In genomic region chr17:21376585-21376834, GRCh38 we compare ENCODE assay signal across 12 cellular contexts. TPM values are rescaled to one million over a fixed set of nuclear protein-coding genes. Genes with fewer than 3 reads are reported as not detected.
DNase-seq lines count a peak whose midpoint lies in the region; ATAC-seq, FAIRE-seq and TF ChIP-seq lines count a peak whose summit lies in the region.
"Had no signal": no experiment of that assay in that cellular context is flagged by ENCODE, and none has a peak within 500 bp of the region (broad histone marks: within the 10 kb centered on the region; RNA-seq: fewer than 3 reads in every experiment).

No MANE protein-coding gene starts in this region.

- peak overlapping the region; percentile 78 for H3K4me2 ChIP-seq in astrocyte (ENCODE audit: low read length)

- H3K9me3 ChIP-seq in astrocyte (ENCODE audit: insufficient read depth, low read depth, low read length) (no peaks in the 10 kb centered on the region), iPS DF 6.9 (ENCODE audit: control insufficient read depth, insufficient read depth, low read length) (no peaks in the 10 kb centered on the region), sigmoid colon (no peaks in the 10 kb centered on the region)

- POLR2A ChIA-PET in BJ (lab: Charles Lee), result no interaction called here

- DNase-seq in BJ (ENCODE audit: low read depth) (no peak), astrocyte (ENCODE audit: low read depth) (no peak), iPS DF 6.9 (ENCODE audit: low read depth, low spot score) (no peak), sigmoid colon (no peak), NCI-H1048 (lab: John Stamatoyannopoulos, UW) (no peak), CD14-positive monocyte (ENCODE audit: low spot score) (no peak), RCC 7860 (ENCODE audit: low spot score) (no peak)
- DNase-seq: activated B cell treated with CpG ODN at 0.5 μM for 24 hours; activated gamma-delta T cell; CD8-positive, alpha-beta memory T cell; stimulated activated CD4-positive, alpha-beta T cell treated with anti-CD3 and anti-CD28 coated beads, Interleukin-2, amount 100 ng/mL, for 48 hours had no signal

- no peak for TF ChIP-seq POLR2A in sigmoid colon (IDR thresholded peaks at IDR 0.05)

- H3K9me3 Mint-ChIP-seq in astrocyte (ENCODE audit: unreplicated experiment) (no peaks in the 10 kb centered on the region), CD14-positive monocyte (peaks cover 0 to 11% (median 0%) of the 10 kb centered on the region in 7 donors)
- H3K9me3 Mint-ChIP-seq: activated B cell treated with CpG ODN at 0.5 μM for 24 hours; CD8-positive, alpha-beta memory T cell had no signal

- FAIRE-seq in astrocyte (lab: Jason Lieb, UNC), result no peak
- FAIRE-seq in RCC 7860 (lab: Jason Lieb, UNC), result no peak

- intact Hi-C loops in sigmoid colon (cut with DNase I) (no loop called here), CD14-positive monocyte (cut with micrococcal nuclease) (no loop called here)

- H3K4me1 ChIP-seq in astrocyte (ENCODE audit: insufficient read depth, low read length) (peaks cover 8% of the 10 kb centered on the region), iPS DF 6.9 (ENCODE audit: control insufficient read depth, insufficient read depth, low read length) (peaks cover 5% of the 10 kb centered on the region), sigmoid colon (peaks cover 0 to 30% (median 28%) of the 10 kb centered on the region in 4 donors)

- H3K27me3 Mint-ChIP-seq in astrocyte (ENCODE audit: low read depth, unreplicated experiment) (peaks cover 58% of the 10 kb centered on the region), CD14-positive monocyte (ENCODE audit: low read depth in 3 of 3) (peaks cover 40 to 47% (median 46%) of the 10 kb centered on the region in 3 donors)

- H3K27ac Mint-ChIP-seq in astrocyte (ENCODE audit: unreplicated experiment), result no peak overlapping the region
- no peak overlapping the region for H3K27ac Mint-ChIP-seq in CD14-positive monocyte
- H3K27ac Mint-ChIP-seq: activated B cell treated with CpG ODN at 0.5 μM for 24 hours; CD8-positive, alpha-beta memory T cell had no signal

- peaks cover 3% of the 10 kb centered on the region for H4K20me1 ChIP-seq in astrocyte (ENCODE audit: insufficient read depth, low read length)

- no peak overlapping the region for H3K9ac ChIP-seq in astrocyte (ENCODE audit: low read length)

- no peaks in the 10 kb centered on the region for H3K4me1 Mint-ChIP-seq in astrocyte (ENCODE audit: low read depth, unreplicated experiment)
- peaks cover 10% of the 10 kb centered on the region for H3K4me1 Mint-ChIP-seq in CD14-positive monocyte

- ATAC-seq in HG02970 (IDR thresholded peaks at IDR 0.05; ENCODE audit: low FRiP score, unreplicated experiment), result no peak

- TF ChIP-seq EP300 in sigmoid colon (IDR thresholded peaks at IDR 0.05), result no peak

- no peaks in the 10 kb centered on the region for H3K79me2 ChIP-seq in astrocyte (ENCODE audit: insufficient read depth, low read length)

- no peaks in the 10 kb centered on the region for H3K36me3 ChIP-seq in BJ (ENCODE audit: control insufficient read depth, insufficient read depth, low read length)
- no peaks in the 10 kb centered on the region for H3K36me3 ChIP-seq in astrocyte (ENCODE audit: insufficient read depth, low read length)
- H3K36me3 ChIP-seq in iPS DF 6.9 (ENCODE audit: control insufficient read depth, insufficient read depth, low read length), result no peaks in the 10 kb centered on the region
- H3K36me3 ChIP-seq in sigmoid colon, result no peaks in the 10 kb centered on the region

- H3K36me3 Mint-ChIP-seq in astrocyte (ENCODE audit: low read depth, unreplicated experiment) (no peaks in the 10 kb centered on the region), CD14-positive monocyte (no peaks in the 10 kb centered on the region)

- no CpG with 5 or more reads among the region's 34 CpGs for WGBS in iPS DF 6.9 (ENCODE audit: insufficient coverage, insufficient read length)
- WGBS in sigmoid colon, 2 donors, result 1% methylated on average over 34 of the region's 34 CpGs

- no peak overlapping the region for H3K4me3 Mint-ChIP-seq in astrocyte (ENCODE audit: unreplicated experiment)
- peak overlapping the region in 1 of 2 donors; percentile 84 for H3K4me3 Mint-ChIP-seq in CD14-positive monocyte

- TF ChIP-seq CTCF in BJ (IDR thresholded peaks at IDR 0.05; ENCODE audit: insufficient read depth, low read depth, low read length), result no peak
- TF ChIP-seq CTCF in astrocyte (IDR thresholded peaks at IDR 0.05; ENCODE audit: insufficient read depth, low read depth, low read length), result no peak
- TF ChIP-seq CTCF in sigmoid colon (IDR thresholded peaks at IDR 0.05), result no peak
- no peak for TF ChIP-seq CTCF in CD14-positive monocyte (IDR thresholded peaks at IDR 0.05)

- CTCF ChIA-PET in BJ (lab: Yijun Ruan, JAX), result interaction anchor here (0.6 to 0.8 kb wide), 2 partner anchors 15 to 456 kb away, joined by 3 read pairs; no protein-coding TSS in a partner anchor

- H3K27me3 ChIP-seq in BJ (ENCODE audit: control insufficient read depth, insufficient read depth, low read length) (peaks cover 21% of the 10 kb centered on the region), astrocyte (ENCODE audit: insufficient read depth, low read length) (peaks cover 34% of the 10 kb centered on the region), iPS DF 6.9 (ENCODE audit: control insufficient read depth, insufficient read depth, low read length) (peaks cover 19% of the 10 kb centered on the region; the same call in 1 of the 2 replicates), sigmoid colon (peaks cover 0 to 48% (median 34%) of the 10 kb centered on the region in 3 donors)

- peak overlapping the region; percentile 56 for H2AFZ ChIP-seq in astrocyte (ENCODE audit: low read depth, low read length)

- peak overlapping the region; percentile 31 for H3K4me3 ChIP-seq in BJ (ENCODE audit: low read depth, low read length)
- H3K4me3 ChIP-seq in astrocyte (ENCODE audit: insufficient read depth, low read depth, low read length), result peak overlapping the region; percentile 28
- peak overlapping the region; percentile 29; the same call in 1 of the 2 replicates for H3K4me3 ChIP-seq in iPS DF 6.9 (ENCODE audit: low read length)
- peak overlapping the region; percentile 30 to 63 (median 54) for H3K4me3 ChIP-seq in sigmoid colon

- H3K27ac ChIP-seq in astrocyte (ENCODE audit: low read depth, low read length) (no peak overlapping the region), iPS DF 6.9 (ENCODE audit: low read length) (no peak overlapping the region), sigmoid colon (peak overlapping the region in 3 of 4 donors; percentile 14 to 58 (median 50))

RNA-seq across cellular contexts. Expression of gene KCNJ12, which starts 0.4 kb away (rescaled TPM):
- 0.05 and 0.13 TPM in 2 replicates for polyA plus RNA-seq in BJ (2011; rRNA removed)
- 0.19 and 0.26 TPM in 2 replicates for polyA minus RNA-seq in BJ (2011; rRNA and poly(A)+ RNA removed)
- 1.2 and 1.3 TPM in 2 replicates for total RNA-seq in astrocyte
- 1 to 10 TPM in 3 of 4 donors, under 1 TPM in 1; 0.54 to 2.2 (median 1.4) TPM for total RNA-seq in sigmoid colon
- under 1 TPM; 0.23 to 0.60 (median 0.60) TPM for polyA plus RNA-seq in sigmoid colon
- not detected for polyA plus RNA-seq in CD14-positive monocyte
- total RNA-seq: activated B cell treated with CpG ODN at 0.5 μM for 24 hours; CD8-positive, alpha-beta memory T cell had no signal
- polyA plus RNA-seq: CD8-positive, alpha-beta memory T cell had no signal

Comparison
In these comparisons a context has a peak if more than half of its experiments do, and no peak if none do; other contexts are left out.
1. H3K27ac ChIP-seq: peak in sigmoid colon (3 of 4); none in astrocyte (single experiment) and iPS DF 6.9 (single experiment).
2. Peak in every context shown above with its lines, with median percentiles within 50 percentile points of each other: H3K4me3 ChIP-seq.